ENCODE assay signal across 12 cellular contexts in genomic region chr12:25585021-25585523, GRCh38. TPM values are rescaled to one million over a fixed set of nuclear protein-coding genes. Genes with fewer than 3 reads are reported as not detected.
DNase-seq lines count a peak whose midpoint lies in the region; ATAC-seq and TF ChIP-seq lines count a peak whose summit lies in the region.
"Had no signal": no experiment of that assay in that cellular context is flagged by ENCODE, and none has a peak within 500 bp of the region (broad histone marks: within the 10 kb centered on the region; RNA-seq: fewer than 3 reads in every experiment).

No MANE protein-coding gene starts in this region.

- no peaks in the 10 kb centered on the region for H3K9me2 ChIP-seq in hepatocyte (replicated peaks; ENCODE audit: insufficient read depth)

- H3K27ac ChIP-seq in HEK293 (ENCODE audit: extremely low read depth, low read depth, low read length) (no peak overlapping the region), mammary epithelial cell (ENCODE audit: insufficient read depth, low read depth, low read length) (peak overlapping the region; percentile 62), hepatocyte (no peak overlapping the region)
- H3K27ac ChIP-seq: KMS-11 had no signal

- H3K9me3 Mint-ChIP-seq in endothelial cell (ENCODE audit: unreplicated experiment) (peaks cover 5% of the 10 kb centered on the region), mesothelial cell of epicardium (peaks cover 6% of the 10 kb centered on the region)

- H3K4me3 Mint-ChIP-seq in endothelial cell (ENCODE audit: unreplicated experiment), result no peak overlapping the region
- no peak overlapping the region for H3K4me3 Mint-ChIP-seq in mesothelial cell of epicardium
- H3K4me3 Mint-ChIP-seq: T-helper 2 cell treated with Interferon-gamma antibody and Interleukin-4, amounts not matched to agents 5 μg/mL and 100 μg/mL, for 36 hours had no signal

- H3K79me2 ChIP-seq in mammary epithelial cell (ENCODE audit: insufficient read depth, low read length) (no peaks in the 10 kb centered on the region), hepatocyte (no peaks in the 10 kb centered on the region)

- intact Hi-C loops in mammary epithelial cell (cut with micrococcal nuclease), result loop anchor here (1.0 to 10.0 kb wide), 3 partner anchors 190 to 374 kb away; no protein-coding TSS in a partner anchor

- peak overlapping the region; percentile 54 for H2AFZ ChIP-seq in mammary epithelial cell (ENCODE audit: low read depth, low read length)
- no peak overlapping the region for H2AFZ ChIP-seq in hepatocyte

- H3K36me3 Mint-ChIP-seq in endothelial cell (ENCODE audit: low read depth, unreplicated experiment) (no peaks in the 10 kb centered on the region), mesothelial cell of epicardium (no peaks in the 10 kb centered on the region)

- H3K4me3 ChIP-seq in HEK293 (ENCODE audit: low read depth, low read length) (no peak overlapping the region), mammary epithelial cell (replicated peaks in 1 of 3; ENCODE audit: insufficient read depth in 1 of 3, low read depth in 2 of 3, low read length in 3 of 3) (no peak overlapping the region), hepatocyte (no peak overlapping the region), skeletal muscle cell (ENCODE audit: low read depth, low read length) (no peak overlapping the region)

- H3K9ac ChIP-seq in mammary epithelial cell (ENCODE audit: insufficient read depth, low read length), result peak overlapping the region; percentile 6
- H3K9ac ChIP-seq: KMS-11 had no signal

- dilution Hi-C loops in mammary epithelial cell (cut with HindIII; ENCODE audit: low sequenced_read_pairs), result no loop called here

- H3K27me3 ChIP-seq in mammary epithelial cell (ENCODE audit: insufficient read depth, low read length) (no peaks in the 10 kb centered on the region), hepatocyte (no peaks in the 10 kb centered on the region)

- no peaks in the 10 kb centered on the region for H3K4me1 Mint-ChIP-seq in endothelial cell (ENCODE audit: unreplicated experiment)
- H3K4me1 Mint-ChIP-seq in mesothelial cell of epicardium, result peaks cover 19% of the 10 kb centered on the region

- H3K36me3 ChIP-seq in HEK293 (ENCODE audit: control insufficient read depth in 2 of 2, insufficient read depth in 1 of 2, low read length in 2 of 2) (no peaks in the 10 kb centered on the region), mammary epithelial cell (ENCODE audit: insufficient read depth, low read length) (no peaks in the 10 kb centered on the region), hepatocyte (replicated peaks; ENCODE audit: insufficient read depth, low read depth) (no peaks in the 10 kb centered on the region)

- TF ChIP-seq CTCF in HEK293 (tag by site-specific recombination; IDR thresholded peaks at IDR 0.05) (no peak), mammary epithelial cell (conservative IDR thresholded peaks at IDR 0.05 in 1 of 2, IDR thresholded peaks at IDR 0.05 in 1 of 2; ENCODE audit: extremely low read depth in 1 of 2, insufficient read depth in 1 of 2, low read depth in 1 of 2, low read length in 2 of 2) (no peak), hepatocyte (IDR thresholded peaks at IDR 0.05; ENCODE audit: poor library complexity) (no peak), endothelial cell (IDR thresholded peaks at IDR 0.05; ENCODE audit: unreplicated experiment) (no peak), mesothelial cell of epicardium (IDR thresholded peaks at IDR 0.05; ENCODE audit: unreplicated experiment) (no peak)

- CTCF ChIA-PET in HEK293 (lab: Yijun Ruan, JAX) (interaction anchor here (0.6 kb wide), 1 partner anchor 419 kb away, joined by 3 read pairs; no protein-coding TSS in a partner anchor), mammary epithelial cell (lab: Charles Lee; ENCODE audit: low non-redundant PET) (no interaction called here)

- no TSS peak for BruUV-seq in mammary epithelial cell (replicated peaks; lab: Mats Ljungman, UMichigan)

- H3K9me3 ChIP-seq in HEK293 (ENCODE audit: control insufficient read depth, insufficient read depth, low read depth, low read length) (no peaks in the 10 kb centered on the region; the same call in 1 of the 2 replicates), mammary epithelial cell (replicated peaks; ENCODE audit: insufficient read depth, low read length) (peaks cover 16% of the 10 kb centered on the region), hepatocyte (ENCODE audit: low read depth) (no peaks in the 10 kb centered on the region)

- no peak for ATAC-seq in GM21717 (IDR thresholded peaks at IDR 0.05; ENCODE audit: unreplicated experiment)

- in situ Hi-C loops in mammary epithelial cell (cut with MboI; ENCODE audit: low sequenced_read_pairs in 2 of 2), result loop anchor here in 1 of 2 donors (10.0 kb wide), 1 partner anchor 440 kb away; no protein-coding TSS in a partner anchor

- H3K27me3 Mint-ChIP-seq in endothelial cell (ENCODE audit: unreplicated experiment), result peaks cover 1% of the 10 kb centered on the region
- H3K27me3 Mint-ChIP-seq in mesothelial cell of epicardium (ENCODE audit: low read depth), result no peaks in the 10 kb centered on the region

- 0% methylated on average over 2 of the region's 2 CpGs for WGBS in mammary epithelial cell (ENCODE audit: low coverage, missing lambda C conversion rate)
- WGBS in hepatocyte (ENCODE audit: low lambda C conversion rate, missing lambda C conversion rate), result 61% methylated on average over 2 of the region's 2 CpGs

- POLR2A ChIA-PET in HEK293 (lab: Yijun Ruan, JAX), result no interaction called here

- H3K27ac Mint-ChIP-seq in endothelial cell (ENCODE audit: unreplicated experiment) (no peak overlapping the region), mesothelial cell of epicardium (no peak overlapping the region)
- H3K27ac Mint-ChIP-seq: T-helper 2 cell treated with Interferon-gamma antibody and Interleukin-4, amounts not matched to agents 5 μg/mL and 100 μg/mL, for 36 hours had no signal

- H4K20me1 ChIP-seq in mammary epithelial cell (ENCODE audit: insufficient read depth, low read length) (no peaks in the 10 kb centered on the region), hepatocyte (ENCODE audit: insufficient read depth, poor library complexity, severe bottlenecking) (no peaks in the 10 kb centered on the region)

- DNase-seq in mammary epithelial cell, result peak; percentile 89
- peak; percentile 16 for DNase-seq in hepatocyte (ENCODE audit: low spot score)
- peak; percentile 97 for DNase-seq in skeletal muscle cell (ENCODE audit: low read depth)
- DNase-seq in A172 (ENCODE audit: low spot score), result no peak
- no peak for DNase-seq in endothelial cell (ENCODE audit: low spot score)
- no peak for DNase-seq in mesothelial cell of epicardium (ENCODE audit: low spot score in 2 of 2, unreplicated experiment in 2 of 2)
- DNase-seq: activated CD8-positive, alpha-beta memory T cell treated with anti-CD3 and anti-CD28 coated beads, Interleukin-2, amount 50 U/mL, for 4 hours; Calu3 had no signal

- H3K4me1 ChIP-seq in HEK293 (ENCODE audit: control insufficient read depth, insufficient read depth, low read length) (peaks cover 8% of the 10 kb centered on the region; the same call in 1 of the 2 replicates), mammary epithelial cell (ENCODE audit: insufficient read depth, low read length) (peaks cover 26% of the 10 kb centered on the region), hepatocyte (ENCODE audit: insufficient read depth) (no peaks in the 10 kb centered on the region)

- H3K4me2 ChIP-seq in mammary epithelial cell (ENCODE audit: insufficient read depth, low read depth, low read length), result peak overlapping the region; percentile 50
- no peak overlapping the region for H3K4me2 ChIP-seq in hepatocyte
- H3K4me2 ChIP-seq: KMS-11 had no signal

TF ChIP-seq in HEK293, 187 proteins besides CTCF, POLR2A, EP300 and RAD21:
- TF ChIP-seq, protein P1, sequence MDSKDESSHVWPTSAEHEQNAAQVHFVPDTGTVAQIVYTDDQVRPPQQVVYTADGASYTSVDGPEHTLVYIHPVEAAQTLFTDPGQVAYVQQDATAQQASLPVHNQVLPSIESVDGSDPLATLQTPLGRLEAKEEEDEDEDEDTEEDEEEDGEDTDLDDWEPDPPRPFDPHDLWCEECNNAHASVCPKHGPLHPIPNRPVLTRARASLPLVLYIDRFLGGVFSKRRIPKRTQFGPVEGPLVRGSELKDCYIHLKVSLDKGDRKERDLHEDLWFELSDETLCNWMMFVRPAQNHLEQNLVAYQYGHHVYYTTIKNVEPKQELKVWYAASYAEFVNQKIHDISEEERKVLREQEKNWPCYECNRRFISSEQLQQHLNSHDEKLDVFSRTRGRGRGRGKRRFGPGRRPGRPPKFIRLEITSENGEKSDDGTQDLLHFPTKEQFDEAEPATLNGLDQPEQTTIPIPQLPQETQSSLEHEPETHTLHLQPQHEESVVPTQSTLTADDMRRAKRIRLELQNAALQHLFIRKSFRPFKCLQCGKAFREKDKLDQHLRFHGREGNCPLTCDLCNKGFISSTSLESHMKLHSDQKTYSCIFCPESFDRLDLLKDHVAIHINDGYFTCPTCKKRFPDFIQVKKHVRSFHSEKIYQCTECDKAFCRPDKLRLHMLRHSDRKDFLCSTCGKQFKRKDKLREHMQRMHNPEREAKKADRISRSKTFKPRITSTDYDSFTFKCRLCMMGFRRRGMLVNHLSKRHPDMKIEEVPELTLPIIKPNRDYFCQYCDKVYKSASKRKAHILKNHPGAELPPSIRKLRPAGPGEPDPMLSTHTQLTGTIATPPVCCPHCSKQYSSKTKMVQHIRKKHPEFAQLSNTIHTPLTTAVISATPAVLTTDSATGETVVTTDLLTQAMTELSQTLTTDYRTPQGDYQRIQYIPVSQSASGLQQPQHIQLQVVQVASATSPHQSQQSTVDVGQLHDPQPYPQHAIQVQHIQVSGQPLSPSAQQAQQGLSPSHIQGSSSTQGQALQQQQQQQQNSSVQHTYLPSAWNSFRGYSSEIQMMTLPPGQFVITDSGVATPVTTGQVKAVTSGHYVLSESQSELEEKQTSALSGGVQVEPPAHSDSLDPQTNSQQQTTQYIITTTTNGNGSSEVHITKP (tag by site-specific recombination; IDR thresholded peaks at IDR 0.05), result 0 out of 2 replicates have a peak, but pooled peaks have one; percentile 11
- no peak for TF ChIP-seq ZFP69B (tag by site-specific recombination; IDR thresholded peaks at IDR 0.05)
TF ChIP-seq in HEK293: peak in this region for 1.

RNA-seq across cellular contexts. Expression of gene LMNTD1, which starts 32.0 kb away (rescaled TPM):
- total RNA-seq in mammary epithelial cell, result 1 to 10 TPM in 1 of 2 donors, under 1 TPM in 1; 0.33 to 1.2 TPM
- 0.28 TPM for polyA plus RNA-seq in mammary epithelial cell
- polyA minus RNA-seq in mammary epithelial cell, result not detected
- 0.87 TPM in 1 of 2 replicates, not detected in the other for total RNA-seq in hepatocyte
- polyA plus RNA-seq in hepatocyte, result 0.55 TPM in 1 of 2 replicates, not detected in the other
- not detected in 2 replicates for total RNA-seq in A172 (2014; rRNA removed; shearing (Covaris generic))
- not detected for total RNA-seq in endothelial cell (ENCODE audit: unreplicated experiment)
- total RNA-seq in mesothelial cell of epicardium, result 0.54 TPM in 1 of 3 replicates, not detected in the others
- total RNA-seq: Calu3 had no signal

Comparison
In these comparisons a context has a peak if more than half of its experiments do, and no peak if none do; other contexts are left out.
1. DNase-seq: peak in mammary epithelial cell (single experiment), hepatocyte (single experiment) and skeletal muscle cell (single experiment); none in A172 (single experiment), endothelial cell (single experiment) and mesothelial cell of epicardium (0 of 2).